Comparison of ENCODE assay signal across 16 cellular contexts in genomic region chr3:4163006-4163405, GRCh38.
"Had no signal": no experiment of that assay in that cellular context is flagged by ENCODE, and none has a peak within 500 bp of the region (broad histone marks: within the 10 kb centered on the region; RNA-seq: fewer than 3 reads in every experiment).

No MANE protein-coding gene starts in this region.

- H3K27ac Mint-ChIP-seq: IgD-negative memory B cell had no signal

- H3K27me3 Mint-ChIP-seq: IgD-negative memory B cell had no signal

- H3K4me3 Mint-ChIP-seq: IgD-negative memory B cell had no signal

- DNase-seq: MV-4-11, NCI-H1048, NCI-H1105, NCI-H1436, NCI-H187, NCI-H2029, NCI-H2081 treated with DMSO at 0.1 percent for 48 hours, NCI-H345, NCI-H446 treated with DMSO at 0.1 percent for 48 hours, NCI-H510A treated with DMSO at 0.1 percent for 48 hours, NCI-H526, NCI-H748 treated with DMSO at 0.1 percent for 48 hours, Right ventricle myocardium superior, RPMI8226, SIG-M5 had no signal
